ENCODE assay signal across 1 cellular context in genomic region chr3:194749631-194750271, GRCh38.
TF ChIP-seq lines count a peak whose summit lies in the region.

No MANE protein-coding gene starts in this region.

TF ChIP-seq in HepG2, 621 proteins besides CTCF, POLR2A, EP300 and RAD21 (continued from another document and continues in another):
- TF ChIP-seq ZNF609 (CRISPR knock-in tag; IDR thresholded peaks at IDR 0.05; ENCODE audit: borderline replicate concordance), result peak; percentile 86
- no peak; the same call in 1 of the 2 replicates for TF ChIP-seq ZSCAN22 (CRISPR knock-in tag; IDR thresholded peaks at IDR 0.05)
- no peak for TF ChIP-seq PHF20 (CRISPR knock-in tag; IDR thresholded peaks at IDR 0.05)
- TF ChIP-seq ZSCAN5A (CRISPR knock-in tag; IDR thresholded peaks at IDR 0.05; ENCODE audit: borderline replicate concordance), result no peak
- peak; percentile 77 for TF ChIP-seq ZNF143 (CRISPR knock-in tag; IDR thresholded peaks at IDR 0.05)
- peak; percentile 87 for TF ChIP-seq NR2F6 (IDR thresholded peaks at IDR 0.05)
- TF ChIP-seq NR2F6 (CRISPR knock-in tag; IDR thresholded peaks at IDR 0.05), result peak; percentile 96
- TF ChIP-seq BORCS8-MEF2B (CRISPR knock-in tag; IDR thresholded peaks at IDR 0.05), result peak; percentile 52; the same call in 1 of the 2 replicates
- no peak for TF ChIP-seq ZNF740 (CRISPR knock-in tag; IDR thresholded peaks at IDR 0.05)
- TF ChIP-seq KLF12 (CRISPR knock-in tag; IDR thresholded peaks at IDR 0.05; ENCODE audit: borderline replicate concordance), result no peak
- no peak for TF ChIP-seq PCBP1 (IDR thresholded peaks at IDR 0.05; ENCODE audit: borderline replicate concordance, low read depth, low read length)
- TF ChIP-seq ZNF704 (CRISPR knock-in tag; IDR thresholded peaks at IDR 0.05; ENCODE audit: borderline replicate concordance), result no peak
- no peak for TF ChIP-seq MTF1 (CRISPR knock-in tag; IDR thresholded peaks at IDR 0.05)
- 0 out of 2 replicates have a peak, but pooled peaks have one; percentile 31 for TF ChIP-seq FOSL1 (CRISPR knock-in tag; IDR thresholded peaks at IDR 0.05; ENCODE audit: borderline replicate concordance)
- TF ChIP-seq ZNF678 (CRISPR knock-in tag; IDR thresholded peaks at IDR 0.05), result no peak
- TF ChIP-seq REXO4 (CRISPR knock-in tag; IDR thresholded peaks at IDR 0.05; ENCODE audit: borderline replicate concordance), result no peak
- TF ChIP-seq XBP1 (CRISPR knock-in tag; IDR thresholded peaks at IDR 0.05), result no peak
- no peak for TF ChIP-seq ZBTB21 (CRISPR knock-in tag; IDR thresholded peaks at IDR 0.05)
- TF ChIP-seq MNT (IDR thresholded peaks at IDR 0.05), result peak; percentile 48
- TF ChIP-seq POLR2G (IDR thresholded peaks at IDR 0.05; ENCODE audit: low read depth, low read length), result no peak
- TF ChIP-seq FOXK2 (IDR thresholded peaks at IDR 0.05), result peak; percentile 62; the same call in 1 of the 2 replicates
- TF ChIP-seq GATAD2A (CRISPR knock-in tag; IDR thresholded peaks at IDR 0.05), result peak; percentile 95
- peak; percentile 99 for TF ChIP-seq RARA (CRISPR knock-in tag; IDR thresholded peaks at IDR 0.05)
- peak; percentile 77 for TF ChIP-seq MAX (IDR thresholded peaks at IDR 0.05)
- TF ChIP-seq JUND (CRISPR knock-in tag; IDR thresholded peaks at IDR 0.05), result no peak
- TF ChIP-seq PAWR (CRISPR knock-in tag; IDR thresholded peaks at IDR 0.05; ENCODE audit: borderline replicate concordance), result no peak
- no peak for TF ChIP-seq CHD2 (IDR thresholded peaks at IDR 0.05; ENCODE audit: low read depth, low read length)
- no peak for TF ChIP-seq ZNF816 (CRISPR knock-in tag; IDR thresholded peaks at IDR 0.05; ENCODE audit: borderline replicate concordance)
- peak; percentile 68 for TF ChIP-seq ZSCAN21 (CRISPR knock-in tag; IDR thresholded peaks at IDR 0.05; ENCODE audit: borderline replicate concordance)
- TF ChIP-seq NFIB (CRISPR knock-in tag; IDR thresholded peaks at IDR 0.05; ENCODE audit: borderline replicate concordance), result no peak
- no peak for TF ChIP-seq BATF2 (CRISPR knock-in tag; IDR thresholded peaks at IDR 0.05)
- TF ChIP-seq NFE2 (CRISPR knock-in tag; IDR thresholded peaks at IDR 0.05), result no peak
- TF ChIP-seq ZNF275 (CRISPR knock-in tag; IDR thresholded peaks at IDR 0.05; ENCODE audit: borderline replicate concordance), result 0 out of 2 replicates have a peak, but pooled peaks have one; percentile 16
- TF ChIP-seq SIX1 (CRISPR knock-in tag; IDR thresholded peaks at IDR 0.05; ENCODE audit: borderline replicate concordance), result no peak
- TF ChIP-seq ZGPAT (CRISPR knock-in tag; IDR thresholded peaks at IDR 0.05), result peak; percentile 85; the same call in 1 of the 2 replicates
- TF ChIP-seq RFX1 (IDR thresholded peaks at IDR 0.05), result no peak
- no peak; the same call in 1 of the 2 replicates for TF ChIP-seq ZFP90 (CRISPR knock-in tag; IDR thresholded peaks at IDR 0.05; ENCODE audit: borderline replicate concordance)
- TF ChIP-seq SP2 (CRISPR knock-in tag; IDR thresholded peaks at IDR 0.05), result no peak
- TF ChIP-seq HNRNPH1 (optimal IDR thresholded peaks at IDR 0.05; ENCODE audit: low read depth, low read length), result no peak
- TF ChIP-seq KLF15 (CRISPR knock-in tag; IDR thresholded peaks at IDR 0.05; ENCODE audit: borderline replicate concordance), result no peak
- peak; percentile 96 for TF ChIP-seq MED1 (CRISPR knock-in tag; IDR thresholded peaks at IDR 0.05)
- TF ChIP-seq PCBP2 (optimal IDR thresholded peaks at IDR 0.05; ENCODE audit: low read depth, low read length, poor library complexity, severe bottlenecking), result no peak
- TF ChIP-seq MAF1 (CRISPR knock-in tag; IDR thresholded peaks at IDR 0.05; ENCODE audit: borderline replicate concordance), result no peak
- TF ChIP-seq ZNF121 (CRISPR knock-in tag; IDR thresholded peaks at IDR 0.05), result peak; percentile 47; the same call in 1 of the 2 replicates
- no peak for TF ChIP-seq SRSF9 (IDR thresholded peaks at IDR 0.05; ENCODE audit: borderline replicate concordance, insufficient read depth, low read depth, low read length, poor library complexity, severe bottlenecking)
- peak; percentile 90; the same call in 1 of the 2 replicates for TF ChIP-seq BCL3 (CRISPR knock-in tag; IDR thresholded peaks at IDR 0.05)
- TF ChIP-seq RFXAP (CRISPR knock-in tag; IDR thresholded peaks at IDR 0.05; ENCODE audit: borderline replicate concordance), result no peak
- TF ChIP-seq SCMH1 (CRISPR knock-in tag; IDR thresholded peaks at IDR 0.05; ENCODE audit: borderline replicate concordance), result no peak
- no peak for TF ChIP-seq FOXO4 (CRISPR knock-in tag; conservative IDR thresholded peaks at IDR 0.05)
- TF ChIP-seq ZNF276 (CRISPR knock-in tag; IDR thresholded peaks at IDR 0.05; ENCODE audit: low read depth), result no peak
- TF ChIP-seq FOSL2 (CRISPR knock-in tag; IDR thresholded peaks at IDR 0.05), result peak; percentile 90
